30 cellular contexts compared by ENCODE assay signal in the genomic region with DNA sequence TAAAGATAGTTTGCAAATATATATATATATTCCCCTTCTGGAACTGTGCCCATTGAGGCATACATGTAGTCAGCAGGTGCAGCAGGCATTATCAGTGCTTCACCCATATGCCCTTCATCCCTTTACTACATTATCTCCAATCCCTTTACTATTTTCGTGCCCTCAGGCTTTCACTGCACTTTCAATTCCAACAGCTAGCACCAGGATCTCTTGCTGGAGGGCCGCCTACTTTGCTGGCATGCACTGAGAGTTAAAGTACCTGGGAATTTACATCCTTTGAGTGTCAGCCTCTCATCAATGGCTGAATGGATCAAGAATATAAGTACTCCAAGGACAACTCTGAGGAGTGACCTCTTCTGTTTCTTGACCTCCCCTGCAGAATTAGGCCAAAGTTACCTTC.
"Had no signal": no experiment of that assay in that cellular context is flagged by ENCODE, and none has a peak within 500 bp of the region (broad histone marks: within the 10 kb centered on the region; RNA-seq: fewer than 3 reads in every experiment).

No MANE protein-coding gene starts in this region.

- H3K27ac ChIP-seq: adrenal gland, ascending aorta, body of pancreas, brain microvascular endothelial cell, breast epithelium, cardiac muscle cell had no signal

- DNase-seq: activated effector memory CD4-positive, alpha-beta T cell treated with anti-CD3 and anti-CD28 coated beads, Interleukin-2, amount 50 U/mL, for 16 hours; activated effector memory CD4-positive, alpha-beta T cell treated with Interleukin-2 at 50 U/mL for 16 hours; activated gamma-delta T cell; activated gamma-delta T cell treated with Interleukin-2 at 50 U/mL for 16 hours; activated naive CD4-positive, alpha-beta T cell; activated naive CD4-positive, alpha-beta T cell treated with anti-CD3 and anti-CD28 coated beads for 36 hours; activated naive CD4-positive, alpha-beta T cell treated with anti-CD3 and anti-CD28 coated beads, Interleukin-2, amount 10 ng/mL, durations not matched to agents 7 days and 5 days; activated naive CD4-positive, alpha-beta T cell treated with anti-CD3 and anti-CD28 coated beads, Interleukin-2, amount 50 U/mL, for 16 hours; activated naive CD4-positive, alpha-beta T cell treated with Interleukin-2 at 50 U/mL for 16 hours; activated naive CD8-positive, alpha-beta T cell treated with anti-CD3 and anti-CD28 coated beads for 36 hours; activated naive CD8-positive, alpha-beta T cell treated with anti-CD3 and anti-CD28 coated beads, Interleukin-2, amount 10 ng/mL, durations not matched to agents 7 days and 5 days; activated naive CD8-positive, alpha-beta T cell treated with anti-CD3 and anti-CD28 coated beads, Interleukin-2, amount 50 U/mL, for 24 hours; activated T-cell treated with anti-CD3 and anti-CD28 coated beads, Interleukin-2, amount 50 U/mL, for 1 hour; activated T-cell treated with anti-CD3 and anti-CD28 coated beads, Interleukin-2, amount 50 U/mL, for 24 hours; activated T-cell treated with anti-CD3 and anti-CD28 coated beads, Interleukin-2, amount 50 U/mL, for 4 hours; activated T-cell treated with anti-CD3 and anti-CD28 coated beads, Interleukin-2, amount 50 U/mL, for 48 hours; activated T-cell treated with anti-CD3 and anti-CD28 coated beads, Interleukin-2, amount 50 U/mL, for 72 hours; adrenal gland; amniotic stem cell; amygdala; anterior cingulate cortex; aorta; body of pancreas; brain microvascular endothelial cell; caudate nucleus; central memory CD4-positive, alpha-beta T cell; cerebellar nuclear complex had no signal

- H3K4me3 ChIP-seq: adrenal gland, ascending aorta, body of pancreas, breast epithelium, cardiac muscle cell had no signal

- H3K9me3 ChIP-seq: adrenal gland, ascending aorta, body of pancreas, breast epithelium had no signal

- H3K4me1 ChIP-seq: adrenal gland, ascending aorta, body of pancreas, breast epithelium had no signal

- H3K36me3 ChIP-seq: adrenal gland, ascending aorta, brain microvascular endothelial cell, breast epithelium, cardiac muscle cell had no signal

- H3K27me3 ChIP-seq: adrenal gland, ascending aorta, body of pancreas, brain microvascular endothelial cell, breast epithelium had no signal
